8 cellular contexts compared by ENCODE assay signal in the genomic region with DNA sequence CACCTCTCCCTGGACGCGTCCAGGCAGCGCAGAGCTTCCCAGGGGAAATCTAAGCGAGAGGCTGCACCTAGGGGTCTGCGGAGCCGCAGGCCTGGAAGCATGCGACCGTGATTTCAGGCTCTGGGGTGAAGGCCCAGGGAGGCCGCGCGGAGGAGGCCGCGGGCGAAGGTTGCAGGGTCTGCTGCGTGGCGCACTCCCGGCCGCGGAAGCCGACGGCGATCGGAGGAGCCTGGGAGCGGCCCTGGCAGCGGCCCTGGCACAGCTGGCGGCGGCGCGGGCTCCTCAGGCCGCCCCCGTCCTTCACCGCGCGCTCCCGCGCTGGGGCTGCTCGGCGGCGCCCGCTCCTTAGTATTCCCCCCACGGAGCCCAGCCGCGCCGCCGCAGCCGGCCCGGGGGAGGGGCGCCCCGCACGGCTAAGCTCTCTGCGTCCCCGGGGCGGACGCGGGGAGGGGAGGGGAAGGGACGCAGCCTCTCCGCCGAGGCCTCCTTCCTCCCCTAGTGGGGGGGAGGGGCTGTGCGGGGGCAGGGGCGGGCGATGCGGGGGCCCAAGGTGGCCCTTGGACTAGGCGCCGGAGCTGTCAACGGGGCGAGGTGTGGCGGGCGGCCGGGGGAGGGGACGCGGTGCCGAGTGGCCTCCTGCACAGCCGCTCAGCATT. TPM values are rescaled to one million over a fixed set of nuclear protein-coding genes. Genes with fewer than 3 reads are reported as not detected.
DNase-seq lines count a peak whose midpoint lies in the region; ATAC-seq and TF ChIP-seq lines count a peak whose summit lies in the region.

No MANE protein-coding gene starts in this region.

- ATAC-seq in Right ventricle myocardium superior (ENCODE audit: poor library complexity): peak; percentile 82
- ATAC-seq in omental fat pad (ENCODE audit: low FRiP score): peak; percentile 20

- H3K36me3 ChIP-seq in SK-N-MC (ENCODE audit: insufficient read depth, low read length): peaks cover 46% of the 10 kb centered on the region

- H3K9ac ChIP-seq in SK-N-MC (ENCODE audit: insufficient read length): no peak overlapping the region

- intact Hi-C loops in Right ventricle myocardium superior (cut with DNase I): no loop called here

- in situ Hi-C loops in KBM-7 (cut with MboI; ENCODE audit: low pct_unique_long_range_greater_than_20kb, low sequenced_read_pairs): no loop called here

- DNase-seq in C1 segment of cervical spinal cord (lab: John Stamatoyannopoulos, UW) (peak in 13 of 14 donors; percentile 20 to 80 (median 49)), SK-N-MC (ENCODE audit: low read depth, low spot score) (no peak), Right ventricle myocardium superior (peak; percentile 75), omental fat pad (ENCODE audit: low spot score) (no peak), EL (no peak), KBM-7 (no peak), NCI-H1436 treated with DMSO at 0.1 percent for 48 hours (lab: John Stamatoyannopoulos, UW) (no peak), erythroblast (lab: John Stamatoyannopoulos, UW) (no peak)

- no peak for TF ChIP-seq POLR2A in erythroblast (IDR thresholded peaks at IDR 0.05; ENCODE audit: low read length)

- H3K4me3 ChIP-seq in SK-N-MC: no peak overlapping the region

- H3K9me3 ChIP-seq in SK-N-MC (ENCODE audit: low read depth, low read length): no peaks in the 10 kb centered on the region

- no peak for TF ChIP-seq CTCF in omental fat pad (IDR thresholded peaks at IDR 0.05)

- H3K27ac ChIP-seq in SK-N-MC: peak overlapping the region; percentile 86

RNA-seq across cellular contexts. Expression of a gene that starts 21.9 kb away (rescaled TPM):
- total RNA-seq in Right ventricle myocardium superior (2.2 TPM), omental fat pad (1 to 10 TPM in 3 of 4 donors, under 1 TPM in 1; 0.79 to 3.1 (median 2.1) TPM)

Comparison
In these comparisons a context has a peak if more than half of its experiments do, and no peak if none do; other contexts are left out.
1. DNase-seq: peak in C1 segment of cervical spinal cord (13 of 14) and Right ventricle myocardium superior (single experiment); none in SK-N-MC (single experiment), omental fat pad (single experiment), EL (single experiment), KBM-7 (single experiment), NCI-H1436 treated with DMSO at 0.1 percent for 48 hours (single experiment) and erythroblast (0 of 2).